19 cellular contexts compared by ENCODE assay signal in the genomic region with DNA sequence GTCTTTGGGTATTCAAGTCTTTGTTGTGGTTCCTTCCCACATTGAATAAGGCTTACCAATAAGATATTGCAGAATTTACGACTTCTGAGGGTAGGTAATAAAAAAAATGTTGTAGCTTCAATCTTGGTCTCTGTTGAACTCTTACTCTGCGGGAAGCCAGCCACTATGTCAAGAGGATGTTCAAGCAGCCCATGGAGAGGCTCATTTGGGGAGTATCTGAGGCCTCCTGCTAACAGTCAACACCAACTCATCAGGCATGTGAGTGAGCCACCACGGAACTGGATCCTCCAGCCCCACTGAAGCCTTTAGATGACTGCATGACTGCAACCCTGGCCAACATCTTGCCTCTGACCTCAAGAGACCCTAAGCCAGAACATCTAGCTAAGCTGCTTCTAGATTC. TPM values are rescaled to one million over a fixed set of nuclear protein-coding genes. Genes with fewer than 3 reads are reported as not detected.
DNase-seq lines count a peak whose midpoint lies in the region; FAIRE-seq and TF ChIP-seq lines count a peak whose summit lies in the region.
"Had no signal": no experiment of that assay in that cellular context is flagged by ENCODE, and none has a peak within 500 bp of the region (broad histone marks: within the 10 kb centered on the region; RNA-seq: fewer than 3 reads in every experiment).

No MANE protein-coding gene starts in this region.

- no peak for FAIRE-seq in astrocyte (lab: Jason Lieb, UNC)

- H3K9me3 Mint-ChIP-seq in astrocyte (ENCODE audit: unreplicated experiment) = no peaks in the 10 kb centered on the region
- H3K9me3 Mint-ChIP-seq: H9, IgD-negative memory B cell, naive B cell had no signal

- DNase-seq in AG20443 (ENCODE audit: low spot score) (peak; percentile 14), HCEC 1CT (peak; percentile 96), astrocyte (ENCODE audit: low read depth) (peak; percentile 32), osteoblast (ENCODE audit: insufficient read length, low spot score, missing footprints) (peak; percentile 87), amygdala (lab: John Stamatoyannopoulos, UW) (no peak), NCI-H1105 (lab: John Stamatoyannopoulos, UW) (no peak), Peyer's patch (no peak), GM19240 (ENCODE audit: insufficient read length, low spot score) (no peak)
- DNase-seq: activated CD4-positive, alpha-beta T cell treated with anti-CD3 and anti-CD28 coated beads, Interleukin-2, amount 50 U/mL, for 48 hours; activated effector memory CD4-positive, alpha-beta T cell treated with anti-CD3 and anti-CD28 coated beads, Interleukin-2, amount 50 U/mL, for 16 hours; DMS53; H9; left ventricle myocardium superior; naive B cell; NCI-H2227 treated with DMSO at 0.1 percent for 48 hours; stimulated activated CD4-positive, alpha-beta T cell treated with anti-CD3 and anti-CD28 coated beads, Interleukin-2, amount 100 ng/mL, for 48 hours; transverse colon had no signal

- H3K79me2 ChIP-seq in astrocyte (ENCODE audit: insufficient read depth, low read length) (peaks cover 18% of the 10 kb centered on the region), osteoblast (ENCODE audit: insufficient read depth, low read length) (peaks cover 17% of the 10 kb centered on the region)

- TF ChIP-seq CTCF in astrocyte (IDR thresholded peaks at IDR 0.05; ENCODE audit: insufficient read depth, low read depth, low read length) (no peak), osteoblast (IDR thresholded peaks at IDR 0.05; ENCODE audit: extremely low read depth, low read depth, low read length) (no peak), Peyer's patch (IDR thresholded peaks at IDR 0.05) (no peak)

- H3K9ac ChIP-seq in astrocyte (ENCODE audit: low read length) = no peak overlapping the region
- H3K9ac ChIP-seq: BLaER1 had no signal

- no peaks in the 10 kb centered on the region for H3K27me3 ChIP-seq in astrocyte (ENCODE audit: insufficient read depth, low read length)
- H3K27me3 ChIP-seq in osteoblast (ENCODE audit: insufficient read depth, low read length) = no peaks in the 10 kb centered on the region
- H3K27me3 ChIP-seq in Peyer's patch = no peaks in the 10 kb centered on the region
- H3K27me3 ChIP-seq: BLaER1, transverse colon had no signal

- no peaks in the 10 kb centered on the region for H3K36me3 Mint-ChIP-seq in astrocyte (ENCODE audit: low read depth, unreplicated experiment)
- H3K36me3 Mint-ChIP-seq: naive B cell had no signal

- no peak overlapping the region for H3K27ac Mint-ChIP-seq in astrocyte (ENCODE audit: unreplicated experiment)
- H3K27ac Mint-ChIP-seq: H9, IgD-negative memory B cell had no signal

- H3K9me3 ChIP-seq in astrocyte (ENCODE audit: insufficient read depth, low read depth, low read length) (no peaks in the 10 kb centered on the region), osteoblast (ENCODE audit: low read depth, low read length) (no peaks in the 10 kb centered on the region), Peyer's patch (no peaks in the 10 kb centered on the region)
- H3K9me3 ChIP-seq: BLaER1, transverse colon had no signal

- no peak overlapping the region for H3K4me3 Mint-ChIP-seq in astrocyte (ENCODE audit: unreplicated experiment)
- H3K4me3 Mint-ChIP-seq: H9, IgD-negative memory B cell had no signal

- H4K20me1 ChIP-seq in astrocyte (ENCODE audit: insufficient read depth, low read length) (peaks cover 6% of the 10 kb centered on the region), osteoblast (ENCODE audit: insufficient read depth, low read length) (peaks cover 3% of the 10 kb centered on the region)

- peaks cover 13% of the 10 kb centered on the region for H3K4me1 ChIP-seq in astrocyte (ENCODE audit: insufficient read depth, low read length)
- peaks cover 44% of the 10 kb centered on the region for H3K4me1 ChIP-seq in osteoblast (ENCODE audit: insufficient read depth, low read length)
- H3K4me1 ChIP-seq in Peyer's patch = peaks cover 0 to 23% (median 4%) of the 10 kb centered on the region in 4 donors

- H3K27me3 Mint-ChIP-seq in astrocyte (ENCODE audit: low read depth, unreplicated experiment) = no peaks in the 10 kb centered on the region
- H3K27me3 Mint-ChIP-seq: IgD-negative memory B cell, naive B cell had no signal

- H3K4me3 ChIP-seq in astrocyte (ENCODE audit: insufficient read depth, low read depth, low read length) = no peak overlapping the region
- no peak overlapping the region for H3K4me3 ChIP-seq in osteoblast (ENCODE audit: insufficient read depth, low read length)
- H3K4me3 ChIP-seq in Peyer's patch = no peak overlapping the region
- H3K4me3 ChIP-seq: BLaER1, transverse colon had no signal

- H3K4me2 ChIP-seq in astrocyte (ENCODE audit: low read length) (peak overlapping the region; percentile 15), osteoblast (ENCODE audit: insufficient read depth, low read length) (peak overlapping the region; percentile 55)
- H3K4me2 ChIP-seq: BLaER1 had no signal

- H3K27ac ChIP-seq in astrocyte (ENCODE audit: low read depth, low read length) (no peak overlapping the region), osteoblast (ENCODE audit: low read depth, low read length) (peak overlapping the region; percentile 71), Peyer's patch (no peak overlapping the region)
- H3K27ac ChIP-seq: BLaER1, transverse colon had no signal

- H2AFZ ChIP-seq in astrocyte (ENCODE audit: low read depth, low read length) = peak overlapping the region; percentile 14
- no peak overlapping the region for H2AFZ ChIP-seq in osteoblast (ENCODE audit: low read length)

- H3K36me3 ChIP-seq in astrocyte (ENCODE audit: insufficient read depth, low read length) = no peaks in the 10 kb centered on the region
- H3K36me3 ChIP-seq in osteoblast (ENCODE audit: insufficient read depth, low read length) = no peaks in the 10 kb centered on the region
- H3K36me3 ChIP-seq in Peyer's patch = no peaks in the 10 kb centered on the region
- H3K36me3 ChIP-seq: BLaER1, transverse colon had no signal

- H3K4me1 Mint-ChIP-seq in astrocyte (ENCODE audit: low read depth, unreplicated experiment) = peaks cover 27% of the 10 kb centered on the region

- no peak for TF ChIP-seq POLR2A in Peyer's patch (IDR thresholded peaks at IDR 0.05)

RNA-seq across cellular contexts. Expression of a gene that starts 3.2 kb away (rescaled TPM):
- total RNA-seq in astrocyte (62.2 and 67.2 TPM in 2 replicates), osteoblast (64.4 and 64.5 TPM in 2 replicates), Peyer's patch (10 to 100 TPM; 29.7 to 57.4 (median 38.4) TPM)

Comparison
In these comparisons a context has a peak if more than half of its experiments do, and no peak if none do; other contexts are left out.
1. DNase-seq: peak in AG20443 (single experiment), HCEC 1CT (single experiment), astrocyte (single experiment) and osteoblast (single experiment); none in amygdala (0 of 56), NCI-H1105 (single experiment), Peyer's patch (0 of 3) and GM19240 (single experiment).